ENCODE assay signal across 14 cellular contexts in genomic region chr7:150431839-150432658, GRCh38. TPM values are rescaled to one million over a fixed set of nuclear protein-coding genes. Genes with fewer than 3 reads are reported as not detected.
"Had no signal": no experiment of that assay in that cellular context is flagged by ENCODE, and none has a peak within 500 bp of the region (broad histone marks: within the 10 kb centered on the region; RNA-seq: fewer than 3 reads in every experiment).

No MANE protein-coding gene starts in this region.

- H3K27ac ChIP-seq: SJSA1, suprapubic skin, upper lobe of left lung, VCaP had no signal

- H3K4me1 ChIP-seq: SJSA1 had no signal

- H3K9me3 Mint-ChIP-seq: activated T-cell treated with anti-CD3 and anti-CD28 coated beads, Interleukin-2, amount 50 U/mL, for 4 hours; central memory CD8-positive, alpha-beta T cell had no signal

- H3K9me3 ChIP-seq: SJSA1, suprapubic skin, upper lobe of left lung had no signal

- H3K4me3 ChIP-seq: SJSA1, suprapubic skin, upper lobe of left lung had no signal

- ATAC-seq: activated T-cell treated with anti-CD3 and anti-CD28 coated beads, Interleukin-2, amount 50 U/mL, for 4 hours; left colon; stimulated activated naive CD8-positive, alpha-beta T cell treated with anti-CD3 and anti-CD28 coated beads, Interleukin-15, Interleukin-2, amounts not matched to agents 100 U/mL and 50 U/mL, for 24 hours had no signal

- DNase-seq: activated gamma-delta T cell; activated T-cell treated with anti-CD3 and anti-CD28 coated beads, Interleukin-2, amount 50 U/mL, for 4 hours; left colon; stimulated activated CD4-positive, alpha-beta T cell treated with anti-CD3 and anti-CD28 coated beads, Interleukin-12 subunit alpha, Interleukin-12 subunit beta, amount 100 ng/mL, for 4 hours; stimulated activated naive CD8-positive, alpha-beta T cell treated with anti-CD3 and anti-CD28 coated beads, Interleukin-15, Interleukin-2, amounts not matched to agents 100 U/mL and 50 U/mL, for 24 hours; SW 1271; T-helper 9 cell; upper lobe of left lung had no signal

- H3K4me3 Mint-ChIP-seq: activated T-cell treated with anti-CD3 and anti-CD28 coated beads, Interleukin-2, amount 50 U/mL, for 4 hours; central memory CD8-positive, alpha-beta T cell had no signal

- H3K36me3 ChIP-seq: SJSA1, suprapubic skin, upper lobe of left lung had no signal

- H3K27me3 ChIP-seq: SJSA1, suprapubic skin, upper lobe of left lung had no signal

RNA-seq across cellular contexts. Expression of gene GIMAP8, which starts 18.4 kb away (rescaled TPM):
- total RNA-seq: osteoblast, SJSA1 had no signal
- polyA plus RNA-seq: neural cell had no signal
